25 cellular contexts compared by ENCODE assay signal in the genomic region with DNA sequence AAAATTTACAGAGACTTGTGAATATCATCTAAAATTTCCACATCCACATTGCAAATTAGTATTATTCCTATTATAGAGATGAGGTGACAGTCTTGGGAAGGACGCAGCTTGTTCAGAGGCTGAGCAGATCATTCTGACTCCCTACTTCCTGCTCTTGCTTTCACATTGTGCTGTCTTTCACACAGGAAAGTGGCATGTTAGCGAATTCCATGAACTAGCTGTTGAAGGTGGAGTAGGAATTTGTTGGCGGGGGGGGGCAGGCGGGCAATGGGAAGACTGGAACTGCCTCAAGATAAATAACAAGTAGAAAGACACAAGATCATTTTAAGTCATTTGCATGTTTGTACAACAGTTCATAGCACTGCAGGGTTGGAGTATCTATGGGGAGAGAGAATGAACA. TPM values are rescaled to one million over a fixed set of nuclear protein-coding genes. Genes with fewer than 3 reads are reported as not detected.
"Had no signal": no experiment of that assay in that cellular context is flagged by ENCODE, and none has a peak within 500 bp of the region (broad histone marks: within the 10 kb centered on the region; RNA-seq: fewer than 3 reads in every experiment).

No MANE protein-coding gene starts in this region.

- H3K36me3 ChIP-seq: brain microvascular endothelial cell, neutrophil, sigmoid colon had no signal

- H3K4me1 ChIP-seq: parathyroid adenoma, testis had no signal

- ATAC-seq: activated CD8-positive, alpha-beta T cell treated with anti-CD3 and anti-CD28 coated beads, Interleukin-2, amount 10 ng/mL, durations not matched to agents 7 days and 5 days; naive thymus-derived CD8-positive, alpha-beta T cell; stimulated activated effector memory CD8-positive, alpha-beta T cell treated with anti-CD3 and anti-CD28 coated beads, Interleukin-12 subunit alpha, Interleukin-12 subunit beta, amount 100 ng/mL, for 72 hours; WTC11 had no signal

- DNase-seq: activated CD4-positive, alpha-beta T cell treated with anti-CD3 and anti-CD28 coated beads for 48 hours; activated CD8-positive, alpha-beta T cell treated with anti-CD3 and anti-CD28 coated beads, Interleukin-2, amount 10 ng/mL, durations not matched to agents 7 days and 5 days; activated naive CD4-positive, alpha-beta T cell treated with Interleukin-2 at 50 U/mL for 16 hours; activated naive CD8-positive, alpha-beta T cell treated with anti-CD3 and anti-CD28 coated beads, Interleukin-2, amount 10 ng/mL, durations not matched to agents 7 days and 5 days; activated T-cell treated with anti-CD3 and anti-CD28 coated beads, Interleukin-2, amount 50 U/mL, for 24 hours; amygdala; brain microvascular endothelial cell; dorsolateral prefrontal cortex; foreskin melanocyte; hypothalamus; islet precursor cell; naive thymus-derived CD8-positive, alpha-beta T cell; sigmoid colon; stimulated activated CD4-positive, alpha-beta T cell treated with anti-CD3 and anti-CD28 coated beads, Interleukin-4, amount 100 ng/mL, for 24 hours; testis had no signal

- H3K27ac ChIP-seq: dorsolateral prefrontal cortex, parathyroid adenoma, sigmoid colon, testis had no signal

- H3K4me3 ChIP-seq: dorsolateral prefrontal cortex, sigmoid colon, testis had no signal

- H3K9ac ChIP-seq: parathyroid adenoma had no signal

- H3K27me3 ChIP-seq: brain microvascular endothelial cell, neutrophil, sigmoid colon, testis had no signal

- FAIRE-seq: TTC549 had no signal

- H3K79me2 ChIP-seq: parathyroid adenoma had no signal

RNA-seq across cellular contexts. Expression of a gene that starts 2.3 kb away (rescaled TPM):
- total RNA-seq: activated CD8-positive, alpha-beta T cell treated with anti-CD3 and anti-CD28 coated beads, Interleukin-2, amount 10 ng/mL, durations not matched to agents 7 days and 5 days; activated naive CD8-positive, alpha-beta T cell treated with anti-CD3 and anti-CD28 coated beads, Interleukin-2, amount 10 ng/mL, durations not matched to agents 7 days and 5 days; activated T-helper 2 cell treated with anti-CD3 and anti-CD28 coated beads, Interferon-gamma antibody, Interleukin-2, Interleukin-4, amounts not matched to agents 10 μg/mL and 5 μg/mL and 100 μg/mL, durations not matched to agents 14 hours and 24 hours and 36 hours; cerebellum; dorsolateral prefrontal cortex; epithelial cell of proximal tubule; fibroblast of lung; mesenteric fat pad; naive thymus-derived CD8-positive, alpha-beta T cell; sigmoid colon; testis; WTC11 had no signal
- polyA plus RNA-seq: fibroblast of lung; naive thymus-derived CD8-positive, alpha-beta T cell; sigmoid colon had no signal

RNA-seq across cellular contexts. Expression of a gene that starts 13.8 kb away (rescaled TPM):
- total RNA-seq: activated CD8-positive, alpha-beta T cell treated with anti-CD3 and anti-CD28 coated beads, Interleukin-2, amount 10 ng/mL, durations not matched to agents 7 days and 5 days; activated naive CD8-positive, alpha-beta T cell treated with anti-CD3 and anti-CD28 coated beads, Interleukin-2, amount 10 ng/mL, durations not matched to agents 7 days and 5 days; activated T-helper 2 cell treated with anti-CD3 and anti-CD28 coated beads, Interferon-gamma antibody, Interleukin-2, Interleukin-4, amounts not matched to agents 10 μg/mL and 5 μg/mL and 100 μg/mL, durations not matched to agents 14 hours and 24 hours and 36 hours; naive thymus-derived CD8-positive, alpha-beta T cell had no signal
- polyA plus RNA-seq: naive thymus-derived CD8-positive, alpha-beta T cell had no signal

RNA-seq across cellular contexts. Expression of a gene that starts 18.9 kb away (rescaled TPM):
- total RNA-seq: activated CD8-positive, alpha-beta T cell treated with anti-CD3 and anti-CD28 coated beads, Interleukin-2, amount 10 ng/mL, durations not matched to agents 7 days and 5 days; activated naive CD8-positive, alpha-beta T cell treated with anti-CD3 and anti-CD28 coated beads, Interleukin-2, amount 10 ng/mL, durations not matched to agents 7 days and 5 days; activated T-helper 2 cell treated with anti-CD3 and anti-CD28 coated beads, Interferon-gamma antibody, Interleukin-2, Interleukin-4, amounts not matched to agents 10 μg/mL and 5 μg/mL and 100 μg/mL, durations not matched to agents 14 hours and 24 hours and 36 hours; naive thymus-derived CD8-positive, alpha-beta T cell had no signal
- polyA plus RNA-seq: naive thymus-derived CD8-positive, alpha-beta T cell had no signal
